ENCODE assay signal across 16 cellular contexts in genomic region chr3:183308746-183309145, GRCh38. TPM values are rescaled to one million over a fixed set of nuclear protein-coding genes. Genes with fewer than 3 reads are reported as not detected.
DNase-seq lines count a peak whose midpoint lies in the region; ATAC-seq and TF ChIP-seq lines count a peak whose summit lies in the region.
"Had no signal": no experiment of that assay in that cellular context is flagged by ENCODE, and none has a peak within 500 bp of the region (broad histone marks: within the 10 kb centered on the region; RNA-seq: fewer than 3 reads in every experiment).

No MANE protein-coding gene starts in this region.

- DNase-seq in NB4 (ENCODE audit: low read depth), result peak; percentile 28
- DNase-seq in SKM-1 (lab: John Stamatoyannopoulos, UW; ENCODE audit: unreplicated experiment), result peak; percentile 32
- no peak for DNase-seq in hepatocyte (ENCODE audit: low spot score)
- no peak for DNase-seq in T-helper 17 cell
- no peak for DNase-seq in activated CD4-positive, alpha-beta T cell treated with anti-CD3 and anti-CD28 coated beads, Interleukin-2, amount 10 ng/mL, durations not matched to agents 24 days and 14 days
- no peak for DNase-seq in nephron progenitor cell
- no peak for DNase-seq in effector CD4-positive, alpha-beta T cell
- DNase-seq: ACHN, MG63, NCI-H1105 treated with DMSO at 0.1 percent for 48 hours, NCI-H187 treated with DMSO at 0.1 percent for 48 hours, NCI-H2171 treated with DMSO at 0.1 percent for 48 hours, NCI-H510A had no signal

- H3K4me1 ChIP-seq in hepatocyte (ENCODE audit: insufficient read depth) (peaks cover 17% of the 10 kb centered on the region), skeletal muscle tissue (ENCODE audit: control insufficient read depth in 3 of 3, insufficient read depth in 3 of 3, low read length in 3 of 3) (peaks cover 22 to 33% (median 33%) of the 10 kb centered on the region in 3 donors)

- no peak overlapping the region for H2AFZ ChIP-seq in hepatocyte

- no peaks in the 10 kb centered on the region for H3K9me2 ChIP-seq in hepatocyte (replicated peaks; ENCODE audit: insufficient read depth)

- H3K9me3 Mint-ChIP-seq in activated CD4-positive, alpha-beta T cell treated with anti-CD3 and anti-CD28 coated beads, Interleukin-2, amount 10 ng/mL, durations not matched to agents 24 days and 14 days, result no peaks in the 10 kb centered on the region
- H3K9me3 Mint-ChIP-seq in nephron progenitor cell, result no peaks in the 10 kb centered on the region

- no peaks in the 10 kb centered on the region for H4K20me1 ChIP-seq in hepatocyte (ENCODE audit: insufficient read depth, poor library complexity, severe bottlenecking)

- no peak for TF ChIP-seq POLR2A in NB4 (IDR thresholded peaks at IDR 0.05; ENCODE audit: extremely low read depth, insufficient read length)

- no peak for ATAC-seq in T-helper 17 cell

- H3K79me2 ChIP-seq in hepatocyte, result no peaks in the 10 kb centered on the region

- H3K36me3 ChIP-seq in hepatocyte (replicated peaks; ENCODE audit: insufficient read depth, low read depth) (no peaks in the 10 kb centered on the region), skeletal muscle tissue (ENCODE audit: control insufficient read depth in 3 of 3, insufficient read depth in 3 of 3, low read length in 3 of 3) (no peaks in the 10 kb centered on the region)
- H3K36me3 ChIP-seq: MG63 had no signal

- no peak for TF ChIP-seq CTCF in NB4 (IDR thresholded peaks at IDR 0.05; ENCODE audit: low read depth, low read length)
- no peak for TF ChIP-seq CTCF in hepatocyte (IDR thresholded peaks at IDR 0.05; ENCODE audit: poor library complexity)
- TF ChIP-seq CTCF in nephron progenitor cell (IDR thresholded peaks at IDR 0.05), result no peak

- WGBS in hepatocyte (ENCODE audit: low lambda C conversion rate, missing lambda C conversion rate), result 86% methylated on average over 5 of the region's 5 CpGs

- H3K27me3 ChIP-seq in hepatocyte, result no peaks in the 10 kb centered on the region
- H3K27me3 ChIP-seq in skeletal muscle tissue (ENCODE audit: control insufficient read depth in 3 of 3, insufficient read depth in 3 of 3, low read length in 3 of 3), result no peaks in the 10 kb centered on the region
- H3K27me3 ChIP-seq: MG63 had no signal

- H3K9ac ChIP-seq in skeletal muscle tissue (ENCODE audit: low read depth in 1 of 3, low read length in 3 of 3), result peak overlapping the region in 1 of 3 donors; percentile 40
- H3K9ac ChIP-seq: KMS-11 had no signal

- no peaks in the 10 kb centered on the region for H3K9me3 ChIP-seq in hepatocyte (ENCODE audit: low read depth)
- no peaks in the 10 kb centered on the region for H3K9me3 ChIP-seq in skeletal muscle tissue (ENCODE audit: control insufficient read depth in 3 of 3, low read length in 3 of 3)
- H3K9me3 ChIP-seq in T-helper 17 cell (ENCODE audit: control insufficient read depth, low read length, poor library complexity, severe bottlenecking), result no peaks in the 10 kb centered on the region
- H3K9me3 ChIP-seq: MG63 had no signal

- peaks cover 15% of the 10 kb centered on the region for H3K36me3 Mint-ChIP-seq in T-helper 17 cell (ENCODE audit: low read depth)
- H3K36me3 Mint-ChIP-seq in activated CD4-positive, alpha-beta T cell treated with anti-CD3 and anti-CD28 coated beads, Interleukin-2, amount 10 ng/mL, durations not matched to agents 24 days and 14 days (ENCODE audit: low read depth), result peaks cover 10% of the 10 kb centered on the region
- H3K36me3 Mint-ChIP-seq in nephron progenitor cell (ENCODE audit: low read depth), result peaks cover 4% of the 10 kb centered on the region

- no peak overlapping the region for H3K27ac Mint-ChIP-seq in T-helper 17 cell
- no peak overlapping the region for H3K27ac Mint-ChIP-seq in activated CD4-positive, alpha-beta T cell treated with anti-CD3 and anti-CD28 coated beads, Interleukin-2, amount 10 ng/mL, durations not matched to agents 24 days and 14 days
- no peak overlapping the region for H3K27ac Mint-ChIP-seq in nephron progenitor cell
- H3K27ac Mint-ChIP-seq: B cell had no signal

- H3K4me1 Mint-ChIP-seq in T-helper 17 cell (peaks cover 3% of the 10 kb centered on the region), nephron progenitor cell (peaks cover 8% of the 10 kb centered on the region)
- H3K4me1 Mint-ChIP-seq in activated CD4-positive, alpha-beta T cell treated with anti-CD3 and anti-CD28 coated beads, Interleukin-2, amount 10 ng/mL, durations not matched to agents 24 days and 14 days, result peaks cover 29% of the 10 kb centered on the region

- no peak overlapping the region for H3K4me2 ChIP-seq in hepatocyte
- H3K4me2 ChIP-seq: KMS-11 had no signal

- no peak overlapping the region for H3K4me3 Mint-ChIP-seq in T-helper 17 cell
- H3K4me3 Mint-ChIP-seq in activated CD4-positive, alpha-beta T cell treated with anti-CD3 and anti-CD28 coated beads, Interleukin-2, amount 10 ng/mL, durations not matched to agents 24 days and 14 days, result no peak overlapping the region
- no peak overlapping the region for H3K4me3 Mint-ChIP-seq in nephron progenitor cell
- H3K4me3 Mint-ChIP-seq: B cell had no signal

- intact Hi-C loops in activated CD4-positive, alpha-beta T cell treated with anti-CD3 and anti-CD28 coated beads, Interleukin-2, amount 10 ng/mL, durations not matched to agents 24 days and 14 days (cut with micrococcal nuclease), result loop anchor here (5.0 kb wide), 2 partner anchors 59 to 74 kb away; no protein-coding TSS in a partner anchor

- H3K27me3 Mint-ChIP-seq in T-helper 17 cell, result no peaks in the 10 kb centered on the region
- H3K27me3 Mint-ChIP-seq in activated CD4-positive, alpha-beta T cell treated with anti-CD3 and anti-CD28 coated beads, Interleukin-2, amount 10 ng/mL, durations not matched to agents 24 days and 14 days, result no peaks in the 10 kb centered on the region
- H3K27me3 Mint-ChIP-seq in nephron progenitor cell (ENCODE audit: low read depth, poor library complexity), result peaks cover 5% of the 10 kb centered on the region

- H3K27ac ChIP-seq in hepatocyte, result peak overlapping the region; percentile 25
- peak overlapping the region; percentile 28 for H3K27ac ChIP-seq in skeletal muscle tissue (ENCODE audit: low read depth, low read length)
- H3K27ac ChIP-seq: KMS-11 had no signal

- H3K4me3 ChIP-seq in NB4 (ENCODE audit: low read depth, low read length) (no peak overlapping the region), hepatocyte (no peak overlapping the region), skeletal muscle tissue (ENCODE audit: low read length in 3 of 3) (no peak overlapping the region)
- H3K4me3 ChIP-seq: MG63 had no signal

RNA-seq across cellular contexts. Expression of gene B3GNT5, which starts 55.7 kb away (rescaled TPM):
- 39.6 and 40.7 TPM in 2 replicates for total RNA-seq in hepatocyte
- polyA plus RNA-seq in hepatocyte, result 16.2 and 22.7 TPM in 2 replicates
- total RNA-seq in skeletal muscle tissue, result 4.2 TPM
- 1 to 10 TPM; 1.6 to 2.1 TPM for total RNA-seq in T-helper 17 cell
- total RNA-seq in activated CD4-positive, alpha-beta T cell treated with anti-CD3 and anti-CD28 coated beads, Interleukin-2, amount 10 ng/mL, durations not matched to agents 24 days and 14 days, result 25.0 and 27.9 TPM in 2 replicates

Comparison
In these comparisons a context has a peak if more than half of its experiments do, and no peak if none do; other contexts are left out.
1. DNase-seq: peak in NB4 (single experiment) and SKM-1 (single experiment); none in hepatocyte (single experiment), T-helper 17 cell (0 of 3), activated CD4-positive, alpha-beta T cell treated with anti-CD3 and anti-CD28 coated beads, Interleukin-2, amount 10 ng/mL, durations not matched to agents 24 days and 14 days (single experiment), nephron progenitor cell (single experiment) and effector CD4-positive, alpha-beta T cell (single experiment).